1 cellular context compared by ENCODE assay signal in the genomic region with DNA sequence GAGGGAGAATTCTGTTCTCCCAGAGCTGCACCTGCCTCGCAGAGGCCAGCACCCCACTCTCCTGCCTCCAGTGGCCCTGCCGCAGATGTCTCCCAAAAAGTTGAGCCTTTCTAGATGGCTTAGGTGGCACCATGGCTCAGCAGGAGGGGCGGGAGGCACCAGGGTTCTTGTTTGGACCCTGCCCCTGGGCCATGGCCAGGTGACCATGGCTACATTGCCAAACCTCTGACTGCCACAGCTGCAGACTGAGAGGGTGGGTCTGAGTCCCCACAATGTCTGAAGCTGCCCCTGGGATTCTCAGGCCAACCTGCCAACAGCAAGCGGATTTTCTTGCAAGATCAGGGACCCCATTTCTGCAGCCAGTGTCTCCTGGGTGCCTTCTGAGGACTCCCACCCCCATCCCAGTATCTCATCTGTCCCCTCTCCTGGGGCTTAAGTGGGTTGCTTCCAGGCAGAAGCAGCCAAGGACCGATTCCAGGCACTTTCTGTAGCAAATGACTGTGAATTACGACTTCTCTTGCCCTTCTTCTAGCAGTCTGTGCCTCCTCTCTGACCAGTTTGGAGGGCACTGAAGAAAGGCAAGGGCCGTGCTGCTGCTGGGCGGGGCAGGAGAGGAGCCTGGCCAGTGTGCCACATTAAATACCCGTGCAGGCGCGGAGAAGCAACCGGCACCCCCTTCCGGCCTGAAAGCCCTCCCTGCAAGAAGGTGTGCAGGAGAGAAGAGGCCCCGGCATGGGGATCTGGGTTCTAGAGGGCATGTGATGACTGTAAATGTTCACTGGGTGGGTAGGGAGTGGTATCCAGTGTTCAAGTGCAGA.
TF ChIP-seq lines count a peak whose summit lies in the region.

No MANE protein-coding gene starts in this region.

TF ChIP-seq in K562, 482 proteins besides CTCF, POLR2A, EP300 and RAD21 (continued from another document):
- TF ChIP-seq, protein P1, sequence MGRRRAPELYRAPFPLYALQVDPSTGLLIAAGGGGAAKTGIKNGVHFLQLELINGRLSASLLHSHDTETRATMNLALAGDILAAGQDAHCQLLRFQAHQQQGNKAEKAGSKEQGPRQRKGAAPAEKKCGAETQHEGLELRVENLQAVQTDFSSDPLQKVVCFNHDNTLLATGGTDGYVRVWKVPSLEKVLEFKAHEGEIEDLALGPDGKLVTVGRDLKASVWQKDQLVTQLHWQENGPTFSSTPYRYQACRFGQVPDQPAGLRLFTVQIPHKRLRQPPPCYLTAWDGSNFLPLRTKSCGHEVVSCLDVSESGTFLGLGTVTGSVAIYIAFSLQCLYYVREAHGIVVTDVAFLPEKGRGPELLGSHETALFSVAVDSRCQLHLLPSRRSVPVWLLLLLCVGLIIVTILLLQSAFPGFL (CRISPR knock-in tag; IDR thresholded peaks at IDR 0.05), result no peak
- no peak for TF ChIP-seq ZNF780A (CRISPR knock-in tag; IDR thresholded peaks at IDR 0.05)
- TF ChIP-seq ZNF174 (CRISPR knock-in tag; IDR thresholded peaks at IDR 0.05), result no peak
- TF ChIP-seq ZBTB17 (CRISPR knock-in tag; IDR thresholded peaks at IDR 0.05), result peak; percentile 79
- TF ChIP-seq, protein P2, sequence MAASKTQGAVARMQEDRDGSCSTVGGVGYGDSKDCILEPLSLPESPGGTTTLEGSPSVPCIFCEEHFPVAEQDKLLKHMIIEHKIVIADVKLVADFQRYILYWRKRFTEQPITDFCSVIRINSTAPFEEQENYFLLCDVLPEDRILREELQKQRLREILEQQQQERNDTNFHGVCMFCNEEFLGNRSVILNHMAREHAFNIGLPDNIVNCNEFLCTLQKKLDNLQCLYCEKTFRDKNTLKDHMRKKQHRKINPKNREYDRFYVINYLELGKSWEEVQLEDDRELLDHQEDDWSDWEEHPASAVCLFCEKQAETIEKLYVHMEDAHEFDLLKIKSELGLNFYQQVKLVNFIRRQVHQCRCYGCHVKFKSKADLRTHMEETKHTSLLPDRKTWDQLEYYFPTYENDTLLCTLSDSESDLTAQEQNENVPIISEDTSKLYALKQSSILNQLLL (CRISPR knock-in tag; IDR thresholded peaks at IDR 0.05; ENCODE audit: borderline replicate concordance), result no peak
- TF ChIP-seq BMI1 (IDR thresholded peaks at IDR 0.05; ENCODE audit: low read length), result no peak
- TF ChIP-seq, protein P3, sequence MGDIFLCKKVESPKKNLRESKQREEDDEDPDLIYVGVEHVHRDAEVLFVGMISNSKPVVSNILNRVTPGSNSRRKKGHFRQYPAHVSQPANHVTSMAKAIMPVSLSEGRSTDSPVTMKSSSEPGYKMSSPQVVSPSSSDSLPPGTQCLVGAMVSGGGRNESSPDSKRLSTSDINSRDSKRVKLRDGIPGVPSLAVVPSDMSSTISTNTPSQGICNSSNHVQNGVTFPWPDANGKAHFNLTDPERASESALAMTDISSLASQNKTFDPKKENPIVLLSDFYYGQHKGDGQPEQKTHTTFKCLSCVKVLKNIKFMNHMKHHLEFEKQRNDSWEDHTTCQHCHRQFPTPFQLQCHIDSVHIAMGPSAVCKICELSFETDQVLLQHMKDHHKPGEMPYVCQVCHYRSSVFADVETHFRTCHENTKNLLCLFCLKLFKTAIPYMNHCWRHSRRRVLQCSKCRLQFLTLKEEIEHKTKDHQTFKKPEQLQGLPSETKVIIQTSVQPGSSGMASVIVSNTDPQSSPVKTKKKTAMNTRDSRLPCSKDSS (IDR thresholded peaks at IDR 0.05; ENCODE audit: low read depth, partially characterized antibody), result no peak
- TF ChIP-seq, protein P4, sequence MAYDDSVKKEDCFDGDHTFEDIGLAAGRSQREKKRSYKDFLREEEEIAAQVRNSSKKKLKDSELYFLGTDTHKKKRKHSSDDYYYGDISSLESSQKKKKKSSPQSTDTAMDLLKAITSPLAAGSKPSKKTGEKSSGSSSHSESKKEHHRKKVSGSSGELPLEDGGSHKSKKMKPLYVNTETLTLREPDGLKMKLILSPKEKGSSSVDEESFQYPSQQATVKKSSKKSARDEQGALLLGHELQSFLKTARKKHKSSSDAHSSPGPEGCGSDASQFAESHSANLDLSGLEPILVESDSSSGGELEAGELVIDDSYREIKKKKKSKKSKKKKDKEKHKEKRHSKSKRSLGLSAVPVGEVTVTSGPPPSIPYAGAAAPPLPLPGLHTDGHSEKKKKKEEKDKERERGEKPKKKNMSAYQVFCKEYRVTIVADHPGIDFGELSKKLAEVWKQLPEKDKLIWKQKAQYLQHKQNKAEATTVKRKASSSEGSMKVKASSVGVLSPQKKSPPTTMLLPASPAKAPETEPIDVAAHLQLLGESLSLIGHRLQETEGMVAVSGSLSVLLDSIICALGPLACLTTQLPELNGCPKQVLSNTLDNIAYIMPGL (CRISPR knock-in tag; IDR thresholded peaks at IDR 0.05), result no peak
- TF ChIP-seq SPI1 (IDR thresholded peaks at IDR 0.05; ENCODE audit: borderline replicate concordance, low read depth, low read length), result no peak
- TF ChIP-seq ZNF23 (CRISPR knock-in tag; IDR thresholded peaks at IDR 0.05), result no peak
- peak; percentile 41 for TF ChIP-seq POLR2B (IDR thresholded peaks at IDR 0.05; ENCODE audit: low read depth, partially characterized antibody)
- TF ChIP-seq SUPT5H (IDR thresholded peaks at IDR 0.05), result 0 out of 2 replicates have a peak, but pooled peaks have one; percentile 10
- no peak for TF ChIP-seq POLR2H (tag; IDR thresholded peaks at IDR 0.05; ENCODE audit: low read depth)
- TF ChIP-seq, protein P5, sequence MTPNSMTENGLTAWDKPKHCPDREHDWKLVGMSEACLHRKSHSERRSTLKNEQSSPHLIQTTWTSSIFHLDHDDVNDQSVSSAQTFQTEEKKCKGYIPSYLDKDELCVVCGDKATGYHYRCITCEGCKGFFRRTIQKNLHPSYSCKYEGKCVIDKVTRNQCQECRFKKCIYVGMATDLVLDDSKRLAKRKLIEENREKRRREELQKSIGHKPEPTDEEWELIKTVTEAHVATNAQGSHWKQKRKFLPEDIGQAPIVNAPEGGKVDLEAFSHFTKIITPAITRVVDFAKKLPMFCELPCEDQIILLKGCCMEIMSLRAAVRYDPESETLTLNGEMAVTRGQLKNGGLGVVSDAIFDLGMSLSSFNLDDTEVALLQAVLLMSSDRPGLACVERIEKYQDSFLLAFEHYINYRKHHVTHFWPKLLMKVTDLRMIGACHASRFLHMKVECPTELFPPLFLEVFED (CRISPR knock-in tag; conservative IDR thresholded peaks at IDR 0.05), result no peak
- TF ChIP-seq SMAD3 (CRISPR knock-in tag; conservative IDR thresholded peaks at IDR 0.05), result no peak
- TF ChIP-seq GATAD2A (IDR thresholded peaks at IDR 0.05), result no peak
- TF ChIP-seq CHD1 (IDR thresholded peaks at IDR 0.05; ENCODE audit: low read length), result no peak
- TF ChIP-seq MYC (IDR thresholded peaks at IDR 0.05; ENCODE audit: low read depth, low read length), result no peak
- TF ChIP-seq MYC (CRISPR knock-in tag; IDR thresholded peaks at IDR 0.05; ENCODE audit: borderline replicate concordance, low read depth), result no peak
- no peak for TF ChIP-seq ATF1 (CRISPR knock-in tag; IDR thresholded peaks at IDR 0.05)
- no peak for TF ChIP-seq ATF1 (tag; IDR thresholded peaks at IDR 0.05)
- TF ChIP-seq, protein P6, sequence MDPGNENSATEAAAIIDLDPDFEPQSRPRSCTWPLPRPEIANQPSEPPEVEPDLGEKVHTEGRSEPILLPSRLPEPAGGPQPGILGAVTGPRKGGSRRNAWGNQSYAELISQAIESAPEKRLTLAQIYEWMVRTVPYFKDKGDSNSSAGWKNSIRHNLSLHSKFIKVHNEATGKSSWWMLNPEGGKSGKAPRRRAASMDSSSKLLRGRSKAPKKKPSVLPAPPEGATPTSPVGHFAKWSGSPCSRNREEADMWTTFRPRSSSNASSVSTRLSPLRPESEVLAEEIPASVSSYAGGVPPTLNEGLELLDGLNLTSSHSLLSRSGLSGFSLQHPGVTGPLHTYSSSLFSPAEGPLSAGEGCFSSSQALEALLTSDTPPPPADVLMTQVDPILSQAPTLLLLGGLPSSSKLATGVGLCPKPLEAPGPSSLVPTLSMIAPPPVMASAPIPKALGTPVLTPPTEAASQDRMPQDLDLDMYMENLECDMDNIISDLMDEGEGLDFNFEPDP (CRISPR knock-in tag; IDR thresholded peaks at IDR 0.05), result no peak
